13 cellular contexts compared by ENCODE assay signal in genomic region chr4:119143341-119143740, GRCh38. TPM values are rescaled to one million over a fixed set of nuclear protein-coding genes. Genes with fewer than 3 reads are reported as not detected.
"Had no signal": no experiment of that assay in that cellular context is flagged by ENCODE, and none has a peak within 500 bp of the region (broad histone marks: within the 10 kb centered on the region; RNA-seq: fewer than 3 reads in every experiment).

No MANE protein-coding gene starts in this region.

RNA-seq across cellular contexts. Expression of gene MYOZ2, which starts 7.7 kb away (rescaled TPM):
- total RNA-seq: activated CD4-positive, alpha-beta memory T cell treated with anti-CD3 and anti-CD28 coated beads, Interleukin-2, amount 10 ng/mL, durations not matched to agents 7 days and 5 days; activated CD4-positive, alpha-beta T cell treated with anti-CD3 and anti-CD28 coated beads for 36 hours; activated CD4-positive, alpha-beta T cell treated with anti-CD3 and anti-CD28 coated beads, Interleukin-2, amount 10 ng/mL, durations not matched to agents 7 days and 5 days; activated CD8-positive, alpha-beta memory T cell treated with anti-CD3 and anti-CD28 coated beads, Interleukin-2, amount 10 ng/mL, durations not matched to agents 7 days and 5 days; activated CD8-positive, alpha-beta T cell treated with anti-CD3 and anti-CD28 coated beads, Interleukin-2, amount 10 ng/mL, durations not matched to agents 7 days and 5 days; activated naive CD8-positive, alpha-beta T cell treated with anti-CD3 and anti-CD28 coated beads, Interleukin-2, amount 10 ng/mL, durations not matched to agents 7 days and 5 days; activated T-helper 2 cell treated with anti-CD3 and anti-CD28 coated beads, Interferon-gamma antibody, Interleukin-2, Interleukin-4, amounts not matched to agents 10 μg/mL and 5 μg/mL and 100 μg/mL, durations not matched to agents 14 hours and 24 hours and 36 hours; body of pancreas; T-cell; T-helper 1 cell treated with Interleukin-12 subunit alpha and Interleukin-12 subunit beta and Interleukin-4 antibody, amounts not matched to agents 30 ng/mL and 1 ng/mL, for 36 hours; T-helper 17 cell; T-helper 2 cell treated with Interferon-gamma antibody and Interleukin-4, amounts not matched to agents 100 ng/mL and 5 ng/mL, for 36 hours; WTC11 had no signal
